23 cellular contexts compared by ENCODE assay signal in genomic region chr3:87987952-87988351, GRCh38.
A peak's percentile ranks its signal among the peaks of the same experiment; 100 is the strongest.
DNase-seq lines count a peak whose midpoint lies in the region; ATAC-seq and TF ChIP-seq lines count a peak whose summit lies in the region.
"Had no signal": no experiment of that assay in that cellular context is flagged by ENCODE, and none has a peak within 500 bp of the region (broad histone marks: within the 10 kb centered on the region; RNA-seq: fewer than 3 reads in every experiment).

No MANE protein-coding gene starts in this region.

- H3K4me1 Mint-ChIP-seq in GM23338 (peaks cover 10% of the 10 kb centered on the region; the same call in 2 of the 3 replicates), endodermal cell (peaks cover 2% of the 10 kb centered on the region)

- no peak overlapping the region for H3K9ac ChIP-seq in endodermal cell (ENCODE audit: extremely low read depth, low read length, poor library complexity, severe bottlenecking)

- ATAC-seq in GM23338 (peak; percentile 61), GM18868 (IDR thresholded peaks at IDR 0.05; ENCODE audit: unreplicated experiment) (no peak), gastrocnemius medialis (no peak), GM18505 (IDR thresholded peaks at IDR 0.05; ENCODE audit: unreplicated experiment) (no peak)
- ATAC-seq: activated T-cell treated with anti-CD3 and anti-CD28 coated beads, Interleukin-2, amount 50 U/mL, for 4 hours had no signal

- TF ChIP-seq CTCF in GM23338 (conservative IDR thresholded peaks at IDR 0.05; ENCODE audit: low read depth in 2 of 2) (no peak), endodermal cell (conservative IDR thresholded peaks at IDR 0.05) (no peak), gastrocnemius medialis (IDR thresholded peaks at IDR 0.05 in 4 of 5, conservative IDR thresholded peaks at IDR 0.05 in 1 of 5) (no peak)

- intact Hi-C loops in gastrocnemius medialis (cut with DNase I; ENCODE audit: low total_unique reads) = no loop called here

- H3K27me3 Mint-ChIP-seq in GM23338 (ENCODE audit: insufficient read depth, low read depth, poor library complexity) = no peaks in the 10 kb centered on the region
- H3K27me3 Mint-ChIP-seq in endodermal cell (ENCODE audit: insufficient read depth) = no peaks in the 10 kb centered on the region
- H3K27me3 Mint-ChIP-seq: type B pancreatic cell had no signal

- H3K79me2 ChIP-seq in GM23338 (replicated peaks; ENCODE audit: insufficient read depth) = no peaks in the 10 kb centered on the region

- no peak for TF ChIP-seq POLR2A in gastrocnemius medialis (IDR thresholded peaks at IDR 0.05)
- TF ChIP-seq POLR2A in GM18505 (IDR thresholded peaks at IDR 0.05; ENCODE audit: borderline replicate concordance, extremely low read depth, insufficient read depth, insufficient read length) = no peak

- DNase-seq in GM23338 (ENCODE audit: low spot score) (peak; percentile 65), NCI-H526 treated with DMSO at 0.1 percent for 48 hours (lab: John Stamatoyannopoulos, UW) (peak; percentile 78), endodermal cell (peak; percentile 65), myocyte (ENCODE audit: low read depth) (peak; percentile 17), glomerular visceral epithelial cell (ENCODE audit: extremely low spot score) (no peak), gastrocnemius medialis (no peak)
- DNase-seq: activated CD4-positive, CD25-positive, alpha-beta regulatory T cell treated with anti-CD3 and anti-CD28 coated beads, Interleukin-2, amount 50 U/mL, for 72 hours; activated CD8-positive, alpha-beta memory T cell treated with anti-CD3 and anti-CD28 coated beads for 24 hours; activated naive CD4-positive, alpha-beta T cell treated with anti-CD3 and anti-CD28 coated beads, Interleukin-2, amount 50 U/mL, for 16 hours; activated T-cell treated with anti-CD3 and anti-CD28 coated beads, Interleukin-2, amount 50 U/mL, for 4 hours; AML-193; DMS53; effector memory CD4-positive, alpha-beta T cell; NCI-H187 treated with DMSO at 0.1 percent for 48 hours; NCI-H524 treated with DMSO at 0.1 percent for 48 hours; nucleus accumbens; stimulated activated CD4-positive, alpha-beta T cell treated with anti-CD3 and anti-CD28 coated beads, Interleukin-4, amount 100 ng/mL, for 4 hours; stomach; T1000 had no signal

- peaks cover 3% of the 10 kb centered on the region; the same call in 1 of the 2 replicates for H3K9me2 ChIP-seq in GM23338 (ENCODE audit: insufficient read depth)

- WGBS in endodermal cell (ENCODE audit: insufficient coverage in 1 of 2, insufficient read length in 1 of 2), 2 experiments = 33 to 76% methylated on average over 1 to 2 of the region's 2 CpGs

- H3K36me3 Mint-ChIP-seq in GM23338 (ENCODE audit: low read depth) = no peaks in the 10 kb centered on the region
- H3K36me3 Mint-ChIP-seq in endodermal cell (ENCODE audit: low read depth) = no peaks in the 10 kb centered on the region
- H3K36me3 Mint-ChIP-seq: type B pancreatic cell had no signal

- no peaks in the 10 kb centered on the region for H4K20me1 ChIP-seq in GM23338 (replicated peaks; ENCODE audit: insufficient read depth)

- H3K4me2 ChIP-seq in GM23338 = 0 out of 2 replicates have a peak overlapping the region, but pooled peaks have one; percentile 5

- H3K4me1 ChIP-seq in GM23338 (ENCODE audit: insufficient read depth) = peaks cover 6% of the 10 kb centered on the region
- no peaks in the 10 kb centered on the region for H3K4me1 ChIP-seq in endodermal cell (ENCODE audit: control insufficient read depth, insufficient read depth, low read length)
- H3K4me1 ChIP-seq in gastrocnemius medialis = no peaks in the 10 kb centered on the region
- H3K4me1 ChIP-seq: ascending aorta, stomach had no signal

- in situ Hi-C loops in gastrocnemius medialis (cut with MboI; ENCODE audit: low sequenced_read_pairs in 4 of 4) = loop anchor here in 1 of 4 donors (25.0 kb wide), 1 partner anchor 626 kb away; no protein-coding TSS in a partner anchor

- H3K27ac ChIP-seq in GM23338 (ENCODE audit: low read depth) (no peak overlapping the region), endodermal cell (ENCODE audit: low read depth, low read length) (no peak overlapping the region), gastrocnemius medialis (no peak overlapping the region)
- H3K27ac ChIP-seq: ascending aorta, stomach had no signal

- H3F3A ChIP-seq in GM23338 (replicated peaks; ENCODE audit: low read depth) = no peaks in the 10 kb centered on the region

- H3K4me3 Mint-ChIP-seq in GM23338 (no peak overlapping the region), endodermal cell (no peak overlapping the region)
- H3K4me3 Mint-ChIP-seq: activated T-cell treated with anti-CD3 and anti-CD28 coated beads, Interleukin-2, amount 50 U/mL, for 4 hours; type B pancreatic cell had no signal

- H3K9me3 ChIP-seq in endodermal cell (ENCODE audit: control insufficient read depth, low read length) = no peaks in the 10 kb centered on the region
- H3K9me3 ChIP-seq in gastrocnemius medialis = no peaks in the 10 kb centered on the region
- H3K9me3 ChIP-seq: ascending aorta, stomach had no signal

- H3K9me3 Mint-ChIP-seq in GM23338 = no peaks in the 10 kb centered on the region
- no peaks in the 10 kb centered on the region for H3K9me3 Mint-ChIP-seq in endodermal cell
- H3K9me3 Mint-ChIP-seq: activated T-cell treated with anti-CD3 and anti-CD28 coated beads, Interleukin-2, amount 50 U/mL, for 4 hours; type B pancreatic cell had no signal

- H3K36me3 ChIP-seq in GM23338 (ENCODE audit: insufficient read depth) (no peaks in the 10 kb centered on the region), endodermal cell (ENCODE audit: control insufficient read depth, insufficient read depth, low read length) (no peaks in the 10 kb centered on the region), gastrocnemius medialis (no peaks in the 10 kb centered on the region)
- H3K36me3 ChIP-seq: ascending aorta, stomach had no signal

- H3K4me3 ChIP-seq in GM23338 = no peak overlapping the region
- no peak overlapping the region for H3K4me3 ChIP-seq in endodermal cell (ENCODE audit: low read length)
- no peak overlapping the region for H3K4me3 ChIP-seq in gastrocnemius medialis
- H3K4me3 ChIP-seq: ascending aorta, stomach had no signal

- 0 out of 2 replicates have a peak overlapping the region, but pooled peaks have one; percentile 24 for H2AFZ ChIP-seq in GM23338

- H3K27me3 ChIP-seq in GM23338 (ENCODE audit: insufficient read depth) (no peaks in the 10 kb centered on the region), endodermal cell (ENCODE audit: control insufficient read depth, insufficient read depth, low read length, poor library complexity, severe bottlenecking) (no peaks in the 10 kb centered on the region), gastrocnemius medialis (no peaks in the 10 kb centered on the region)
- H3K27me3 ChIP-seq: ascending aorta, stomach had no signal

- H3K27ac Mint-ChIP-seq in GM23338 (peak overlapping the region; percentile 42; the same call in 1 of the 2 replicates), endodermal cell (peak overlapping the region; percentile 19)
- H3K27ac Mint-ChIP-seq: type B pancreatic cell had no signal

TF ChIP-seq in GM23338, 12 proteins besides CTCF, POLR2A, EP300 and RAD21 (continues in another document):
- no peak for TF ChIP-seq ETS1 (IDR thresholded peaks at IDR 0.05)

Comparison
In these comparisons a context has a peak if more than half of its experiments do, and no peak if none do; other contexts are left out.
1. DNase-seq: peak in GM23338 (single experiment), NCI-H526 treated with DMSO at 0.1 percent for 48 hours (single experiment), endodermal cell (single experiment) and myocyte (single experiment); none in glomerular visceral epithelial cell (single experiment) and gastrocnemius medialis (0 of 2).